27 cellular contexts compared by ENCODE assay signal in the genomic region with DNA sequence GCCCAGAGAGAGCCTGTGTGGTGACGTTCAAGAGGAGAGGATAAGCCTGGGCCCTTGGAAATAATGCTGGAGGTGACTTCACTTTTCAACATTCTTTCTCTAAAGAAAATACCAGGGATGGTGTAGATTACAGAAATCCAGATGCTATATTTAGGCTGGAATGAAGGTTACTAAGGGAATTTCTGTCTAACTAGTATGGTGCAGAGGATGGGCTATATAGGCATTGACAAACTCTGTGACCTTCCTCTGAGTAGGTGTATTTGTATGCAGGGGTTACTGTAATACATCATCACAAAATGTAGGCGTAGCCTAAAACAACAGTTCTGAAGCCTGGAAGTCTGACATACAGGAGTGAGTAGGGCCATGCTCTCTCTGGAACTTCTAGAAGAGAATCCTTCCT.
DNase-seq lines count a peak whose midpoint lies in the region; ATAC-seq and TF ChIP-seq lines count a peak whose summit lies in the region.
"Had no signal": no experiment of that assay in that cellular context is flagged by ENCODE, and none has a peak within 500 bp of the region (broad histone marks: within the 10 kb centered on the region; RNA-seq: fewer than 3 reads in every experiment).

No MANE protein-coding gene starts in this region.

- no peaks in the 10 kb centered on the region for H4K20me1 ChIP-seq in mammary epithelial cell (ENCODE audit: insufficient read depth, low read length)
- no peaks in the 10 kb centered on the region for H4K20me1 ChIP-seq in smooth muscle cell (ENCODE audit: low read depth)
- H4K20me1 ChIP-seq: BLaER1 treated with 17β-estradiol and CSF1 and Interleukin-3, amounts not matched to agents 10 nM and 100 nM had no signal

- no peak overlapping the region for H3K27ac ChIP-seq in mammary epithelial cell (ENCODE audit: insufficient read depth, low read depth, low read length)
- H3K27ac ChIP-seq in breast epithelium, result no peak overlapping the region
- no peak overlapping the region for H3K27ac ChIP-seq in smooth muscle cell (ENCODE audit: low read depth)
- H3K27ac ChIP-seq in CD4-positive, alpha-beta T cell (ENCODE audit: low read depth, low read length), result no peak overlapping the region
- H3K27ac ChIP-seq: 22Rv1; BLaER1 treated with 17β-estradiol and CSF1 and Interleukin-3, amounts not matched to agents 10 nM and 100 nM; PC-9; SJCRH30 had no signal

- H2AFZ ChIP-seq in mammary epithelial cell (ENCODE audit: low read depth, low read length), result no peak overlapping the region
- H2AFZ ChIP-seq in smooth muscle cell (ENCODE audit: low read depth), result no peak overlapping the region
- H2AFZ ChIP-seq: PC-9 had no signal

- no TSS peak for BruUV-seq in mammary epithelial cell (replicated peaks; lab: Mats Ljungman, UMichigan)

- H3K27me3 ChIP-seq in mammary epithelial cell (ENCODE audit: insufficient read depth, low read length) (no peaks in the 10 kb centered on the region), breast epithelium (no peaks in the 10 kb centered on the region), smooth muscle cell (ENCODE audit: low read depth) (no peaks in the 10 kb centered on the region)
- H3K27me3 ChIP-seq in CD4-positive, alpha-beta T cell (ENCODE audit: control insufficient read depth, insufficient read depth, low read length), result no peaks in the 10 kb centered on the region
- H3K27me3 ChIP-seq: BLaER1 treated with 17β-estradiol and CSF1 and Interleukin-3, amounts not matched to agents 10 nM and 100 nM had no signal

- no peaks in the 10 kb centered on the region for H3K27me3 Mint-ChIP-seq in CD4-positive, alpha-beta T cell

- ATAC-seq in SK-N-SH treated with all-trans-retinoic acid at 6 μM for 48 hours, result peak; percentile 36; the same call in 1 of the 3 replicates
- no peak for ATAC-seq in CD4-positive, alpha-beta T cell (ENCODE audit: poor library complexity)
- no peak for ATAC-seq in HG03175 (IDR thresholded peaks at IDR 0.05; ENCODE audit: unreplicated experiment)
- ATAC-seq: HCT116, Right ventricle myocardium inferior had no signal

- H3K4me2 ChIP-seq in mammary epithelial cell (ENCODE audit: insufficient read depth, low read depth, low read length) (no peak overlapping the region), smooth muscle cell (no peak overlapping the region)
- H3K4me2 ChIP-seq: BLaER1 treated with 17β-estradiol and CSF1 and Interleukin-3, amounts not matched to agents 10 nM and 100 nM; PC-9 had no signal

- no peaks in the 10 kb centered on the region for H3K36me3 ChIP-seq in mammary epithelial cell (ENCODE audit: insufficient read depth, low read length)
- no peaks in the 10 kb centered on the region for H3K36me3 ChIP-seq in breast epithelium
- H3K36me3 ChIP-seq in smooth muscle cell (ENCODE audit: low read depth), result no peaks in the 10 kb centered on the region
- H3K36me3 ChIP-seq: BLaER1 treated with 17β-estradiol and CSF1 and Interleukin-3, amounts not matched to agents 10 nM and 100 nM; SJCRH30 had no signal

- no peaks in the 10 kb centered on the region for H3F3A ChIP-seq in smooth muscle cell (ENCODE audit: low read depth)

- no peaks in the 10 kb centered on the region for H3K9me3 Mint-ChIP-seq in CD4-positive, alpha-beta T cell

- no peak overlapping the region for H3K4me3 Mint-ChIP-seq in CD4-positive, alpha-beta T cell
- H3K4me3 Mint-ChIP-seq: CD4-positive, alpha-beta memory T cell had no signal

- H3K79me2 ChIP-seq in mammary epithelial cell (ENCODE audit: insufficient read depth, low read length) (no peaks in the 10 kb centered on the region), smooth muscle cell (ENCODE audit: low read depth) (no peaks in the 10 kb centered on the region)

- CTCF ChIA-PET in mammary epithelial cell (lab: Charles Lee; ENCODE audit: low non-redundant PET), result no interaction called here
- CTCF ChIA-PET in CD4-positive, alpha-beta T cell (lab: Charles Lee), result interaction anchor here (1.6 kb wide), 1 partner anchor 13 kb away, joined by 3 read pairs; no protein-coding TSS in a partner anchor

- 100% methylated on average over 2 of the region's 2 CpGs for WGBS in mammary epithelial cell (ENCODE audit: low coverage, missing lambda C conversion rate)
- WGBS in smooth muscle cell (ENCODE audit: low lambda C conversion rate), result 73% methylated on average over 2 of the region's 2 CpGs

- H3K9ac ChIP-seq in mammary epithelial cell (ENCODE audit: insufficient read depth, low read length) (no peak overlapping the region), smooth muscle cell (ENCODE audit: low read depth) (no peak overlapping the region)
- H3K9ac ChIP-seq: BLaER1 treated with 17β-estradiol and CSF1 and Interleukin-3, amounts not matched to agents 10 nM and 100 nM had no signal

- peak; percentile 17 for DNase-seq in mammary epithelial cell
- no peak for DNase-seq in breast epithelium (ENCODE audit: low spot score in 2 of 2)
- peak; percentile 26 for DNase-seq in hepatic stellate cell (ENCODE audit: low spot score)
- no peak for DNase-seq in head of caudate nucleus
- no peak for DNase-seq in smooth muscle cell (lab: John Stamatoyannopoulos, UW; ENCODE audit: unreplicated experiment)
- no peak for DNase-seq in CD4-positive, alpha-beta T cell
- DNase-seq: ACHN; AML-193; Caco-2; CD4-positive, alpha-beta memory T cell; EL; GDM1; KBM-7; MV-4-11; NCI-H1105; NCI-H146; NCI-H1930; NCI-H446 treated with DMSO at 0.1 percent for 48 hours; NCI-H526 treated with DMSO at 0.1 percent for 48 hours; PC-9; SJCRH30 had no signal

- POLR2A ChIA-PET in CD4-positive, alpha-beta T cell (lab: Charles Lee), result no interaction called here

- in situ Hi-C loops in mammary epithelial cell (cut with MboI; ENCODE audit: low sequenced_read_pairs in 2 of 2), result no loop called here

- H3K36me3 Mint-ChIP-seq in CD4-positive, alpha-beta T cell (ENCODE audit: low read depth), result no peaks in the 10 kb centered on the region
- H3K36me3 Mint-ChIP-seq: CD4-positive, alpha-beta memory T cell had no signal

- intact Hi-C loops in mammary epithelial cell (cut with micrococcal nuclease) (no loop called here), breast epithelium (cut with DNase I; ENCODE audit: low total_unique reads) (no loop called here), head of caudate nucleus (cut with DNase I) (no loop called here)
- intact Hi-C loops in CD4-positive, alpha-beta T cell (cut with DNase I, micrococcal nuclease), result no loop called here

- TF ChIP-seq POLR2A in breast epithelium (IDR thresholded peaks at IDR 0.05), result no peak

- no peak for TF ChIP-seq CTCF in mammary epithelial cell (conservative IDR thresholded peaks at IDR 0.05 in 1 of 2, IDR thresholded peaks at IDR 0.05 in 1 of 2; ENCODE audit: extremely low read depth in 1 of 2, insufficient read depth in 1 of 2, low read depth in 1 of 2, low read length in 2 of 2)
- no peak for TF ChIP-seq CTCF in breast epithelium (IDR thresholded peaks at IDR 0.05)
- no peak for TF ChIP-seq CTCF in smooth muscle cell (IDR thresholded peaks at IDR 0.05; ENCODE audit: borderline replicate concordance, insufficient read depth, poor library complexity, severe bottlenecking)
- no peak for TF ChIP-seq CTCF in CD4-positive, alpha-beta T cell (IDR thresholded peaks at IDR 0.05)

- H3K4me1 ChIP-seq in mammary epithelial cell (ENCODE audit: insufficient read depth, low read length) (peaks cover 4% of the 10 kb centered on the region), breast epithelium (no peaks in the 10 kb centered on the region), smooth muscle cell (ENCODE audit: low read depth) (no peaks in the 10 kb centered on the region)
- H3K4me1 ChIP-seq: Caco-2, SJCRH30 had no signal

- H3K4me3 ChIP-seq in mammary epithelial cell (replicated peaks in 1 of 3; ENCODE audit: insufficient read depth in 1 of 3, low read depth in 2 of 3, low read length in 3 of 3) (no peak overlapping the region), breast epithelium (no peak overlapping the region), smooth muscle cell (no peak overlapping the region)
- H3K4me3 ChIP-seq: BLaER1 treated with 17β-estradiol and CSF1 and Interleukin-3, amounts not matched to agents 10 nM and 100 nM; PC-9; SJCRH30 had no signal

- H3K9me3 ChIP-seq in mammary epithelial cell (replicated peaks; ENCODE audit: insufficient read depth, low read length) (no peaks in the 10 kb centered on the region), breast epithelium (no peaks in the 10 kb centered on the region), smooth muscle cell (replicated peaks; ENCODE audit: low read depth) (no peaks in the 10 kb centered on the region)
- no peaks in the 10 kb centered on the region for H3K9me3 ChIP-seq in CD4-positive, alpha-beta T cell (ENCODE audit: control insufficient read depth, low read length)
- H3K9me3 ChIP-seq: Caco-2, SJCRH30 had no signal

- dilution Hi-C loops in mammary epithelial cell (cut with HindIII; ENCODE audit: low sequenced_read_pairs), result no loop called here

- H3K27ac Mint-ChIP-seq in CD4-positive, alpha-beta T cell, result no peak overlapping the region
- H3K27ac Mint-ChIP-seq: CD4-positive, alpha-beta memory T cell had no signal

- H3K4me1 Mint-ChIP-seq in CD4-positive, alpha-beta T cell (ENCODE audit: low read depth), result no peaks in the 10 kb centered on the region
- H3K4me1 Mint-ChIP-seq: CD4-positive, alpha-beta memory T cell had no signal

TF ChIP-seq in SK-N-SH treated with all-trans-retinoic acid at 6 μM for 48 hours, 23 proteins besides CTCF, POLR2A, EP300 and RAD21 (continues in another document):
- TF ChIP-seq OSR1 (CRISPR knock-in tag; IDR thresholded peaks at IDR 0.05) (no peak), SNAI2 (CRISPR knock-in tag; IDR thresholded peaks at IDR 0.05) (no peak), RARB (CRISPR knock-in tag; IDR thresholded peaks at IDR 0.05) (no peak), ZNF8 (CRISPR knock-in tag; IDR thresholded peaks at IDR 0.05) (no peak), BACH2 (CRISPR knock-in tag; IDR thresholded peaks at IDR 0.05; ENCODE audit: borderline replicate concordance) (no peak), TOX (CRISPR knock-in tag; IDR thresholded peaks at IDR 0.05; ENCODE audit: borderline replicate concordance) (no peak), PPARA (CRISPR knock-in tag; IDR thresholded peaks at IDR 0.05; ENCODE audit: borderline replicate concordance) (no peak), ZFP30 (CRISPR knock-in tag; IDR thresholded peaks at IDR 0.05) (no peak)
- TF ChIP-seq, protein P1, sequence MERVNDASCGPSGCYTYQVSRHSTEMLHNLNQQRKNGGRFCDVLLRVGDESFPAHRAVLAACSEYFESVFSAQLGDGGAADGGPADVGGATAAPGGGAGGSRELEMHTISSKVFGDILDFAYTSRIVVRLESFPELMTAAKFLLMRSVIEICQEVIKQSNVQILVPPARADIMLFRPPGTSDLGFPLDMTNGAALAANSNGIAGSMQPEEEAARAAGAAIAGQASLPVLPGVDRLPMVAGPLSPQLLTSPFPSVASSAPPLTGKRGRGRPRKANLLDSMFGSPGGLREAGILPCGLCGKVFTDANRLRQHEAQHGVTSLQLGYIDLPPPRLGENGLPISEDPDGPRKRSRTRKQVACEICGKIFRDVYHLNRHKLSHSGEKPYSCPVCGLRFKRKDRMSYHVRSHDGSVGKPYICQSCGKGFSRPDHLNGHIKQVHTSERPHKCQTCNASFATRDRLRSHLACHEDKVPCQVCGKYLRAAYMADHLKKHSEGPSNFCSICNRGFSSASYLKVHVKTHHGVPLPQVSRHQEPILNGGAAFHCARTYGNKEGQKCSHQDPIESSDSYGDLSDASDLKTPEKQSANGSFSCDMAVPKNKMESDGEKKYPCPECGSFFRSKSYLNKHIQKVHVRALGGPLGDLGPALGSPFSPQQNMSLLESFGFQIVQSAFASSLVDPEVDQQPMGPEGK (CRISPR knock-in tag; IDR thresholded peaks at IDR 0.05; ENCODE audit: borderline replicate concordance), result no peak

Comparison
In these comparisons a context has a peak if more than half of its experiments do, and no peak if none do; other contexts are left out.
1. DNase-seq: peak in mammary epithelial cell (single experiment) and hepatic stellate cell (single experiment); none in breast epithelium (0 of 2), head of caudate nucleus (0 of 42), smooth muscle cell (single experiment) and CD4-positive, alpha-beta T cell (0 of 10).